8 cellular contexts compared by ENCODE assay signal in genomic region chr3:35908366-35909232, GRCh38.
DNase-seq lines count a peak whose midpoint lies in the region; ATAC-seq and TF ChIP-seq lines count a peak whose summit lies in the region.

No MANE protein-coding gene starts in this region.

- H3K27ac Mint-ChIP-seq in stimulated activated naive B cell treated with anti-CD40 and anti-IgM and Interleukin-4, amounts not matched to agents 10 μg/mL and 1 μg/mL and 100 μg/mL, for 72 hours = no peak overlapping the region

- H3K4me1 ChIP-seq in lower lobe of right lung = no peaks in the 10 kb centered on the region

- no peak overlapping the region for H3K27ac ChIP-seq in VCaP
- no peak overlapping the region for H3K27ac ChIP-seq in lower lobe of right lung

- ATAC-seq in HG02763 (IDR thresholded peaks at IDR 0.05; ENCODE audit: unreplicated experiment) (peak; percentile 73), lower lobe of right lung (peak in 1 of 2 donors; percentile 67)
- peak; percentile 62 to 63 for ATAC-seq in stimulated activated naive B cell treated with anti-CD40 and anti-IgM and Interleukin-4, amounts not matched to agents 10 μg/mL and 1 μg/mL and 100 μg/mL, for 72 hours (replicated peaks)

- DNase-seq in A172 (ENCODE audit: low spot score) (peak; percentile 73), NCI-H2029 (lab: John Stamatoyannopoulos, UW) (peak; percentile 82), dermis blood vessel endothelial cell (peak; percentile 92), lower lobe of right lung (peak; percentile 55)
- peak; percentile 17 for DNase-seq in stimulated activated naive B cell treated with anti-CD40 and anti-IgM and Interleukin-4, amounts not matched to agents 10 μg/mL and 1 μg/mL and 100 μg/mL, for 72 hours

- no peaks in the 10 kb centered on the region for H3K36me3 ChIP-seq in lower lobe of right lung

- intact Hi-C loops in lower lobe of right lung (cut with DNase I) = no loop called here

- no peaks in the 10 kb centered on the region for H3K9me3 ChIP-seq in lower lobe of right lung

- no peaks in the 10 kb centered on the region for H3K36me3 Mint-ChIP-seq in stimulated activated naive B cell treated with anti-CD40 and anti-IgM and Interleukin-4, amounts not matched to agents 10 μg/mL and 1 μg/mL and 100 μg/mL, for 72 hours

- no peaks in the 10 kb centered on the region for H3K27me3 ChIP-seq in lower lobe of right lung (ENCODE audit: low read depth)

- TF ChIP-seq CTCF in GM12873 (IDR thresholded peaks at IDR 0.05; ENCODE audit: insufficient read depth, low read depth, low read length, missing control alignments) (peak; percentile 66), VCaP (conservative IDR thresholded peaks at IDR 0.05) (peak; percentile 96), lower lobe of right lung (IDR thresholded peaks at IDR 0.05) (peak; percentile 69)

- H3K4me3 ChIP-seq in lower lobe of right lung = no peak overlapping the region

- H3K4me1 Mint-ChIP-seq in stimulated activated naive B cell treated with anti-CD40 and anti-IgM and Interleukin-4, amounts not matched to agents 10 μg/mL and 1 μg/mL and 100 μg/mL, for 72 hours = peaks cover 0 to 1% of the 10 kb centered on the region in 2 donors

- H3K4me3 Mint-ChIP-seq in stimulated activated naive B cell treated with anti-CD40 and anti-IgM and Interleukin-4, amounts not matched to agents 10 μg/mL and 1 μg/mL and 100 μg/mL, for 72 hours = no peak overlapping the region

- peaks cover 0 to 4% of the 10 kb centered on the region in 2 donors for H3K27me3 Mint-ChIP-seq in stimulated activated naive B cell treated with anti-CD40 and anti-IgM and Interleukin-4, amounts not matched to agents 10 μg/mL and 1 μg/mL and 100 μg/mL, for 72 hours

- H3K9me3 Mint-ChIP-seq in stimulated activated naive B cell treated with anti-CD40 and anti-IgM and Interleukin-4, amounts not matched to agents 10 μg/mL and 1 μg/mL and 100 μg/mL, for 72 hours = no peaks in the 10 kb centered on the region

Comparison
In these comparisons a context has a peak if more than half of its experiments do, and no peak if none do; other contexts are left out.
1. DNase-seq: peak in every context shown above with its lines; median percentile 92 in dermis blood vessel endothelial cell; 82 in NCI-H2029; 73 in A172; 55 in lower lobe of right lung; 17 in stimulated activated naive B cell treated with anti-CD40 and anti-IgM and Interleukin-4, amounts not matched to agents 10 μg/mL and 1 μg/mL and 100 μg/mL, for 72 hours.